In genomic region chr4:4385729-4386295, GRCh38 we compare ENCODE assay signal across 9 cellular contexts. TPM values are rescaled to one million over a fixed set of nuclear protein-coding genes. Genes with fewer than 3 reads are reported as not detected.
A peak's percentile ranks its signal among the peaks of the same experiment; 100 is the strongest.
DNase-seq lines count a peak whose midpoint lies in the region; ATAC-seq and TF ChIP-seq lines count a peak whose summit lies in the region.
"Had no signal": no experiment of that assay in that cellular context is flagged by ENCODE, and none has a peak within 500 bp of the region (broad histone marks: within the 10 kb centered on the region; RNA-seq: fewer than 3 reads in every experiment).

No MANE protein-coding gene starts in this region.

- peak overlapping the region; percentile 100 for H3K4me2 ChIP-seq in BLaER1

- H3K27me3 ChIP-seq in BLaER1 (peaks cover 84% of the 10 kb centered on the region), HUES6 (ENCODE audit: control insufficient read depth, insufficient read depth, low read length) (peaks cover 79% of the 10 kb centered on the region)
- H3K27me3 ChIP-seq: body of pancreas had no signal

- peaks cover 29% of the 10 kb centered on the region for H3K4me1 ChIP-seq in BLaER1
- peaks cover 18% of the 10 kb centered on the region for H3K4me1 ChIP-seq in HUES6 (ENCODE audit: control insufficient read depth, insufficient read depth, low read length)

- no peaks in the 10 kb centered on the region for H3K36me3 ChIP-seq in BLaER1
- H3K36me3 ChIP-seq in HUES6 (ENCODE audit: control insufficient read depth, insufficient read depth, low read length), result no peaks in the 10 kb centered on the region

- peaks cover 66% of the 10 kb centered on the region for H3K27me3 Mint-ChIP-seq in chondrocyte (ENCODE audit: low read depth)
- H3K27me3 Mint-ChIP-seq in nephron (ENCODE audit: low read depth), result peaks cover 88% of the 10 kb centered on the region

- H3K9me3 Mint-ChIP-seq in chondrocyte (ENCODE audit: low read depth) (no peaks in the 10 kb centered on the region), nephron (no peaks in the 10 kb centered on the region)

- H3K36me3 Mint-ChIP-seq in chondrocyte (ENCODE audit: low read depth) (peaks cover 2% of the 10 kb centered on the region), nephron (ENCODE audit: low read depth) (no peaks in the 10 kb centered on the region)

- H3K9ac ChIP-seq in BLaER1 (no peak overlapping the region), HUES6 (ENCODE audit: low read length) (no peak overlapping the region)

- H3K4me1 Mint-ChIP-seq in chondrocyte (ENCODE audit: low read depth) (peaks cover 11% of the 10 kb centered on the region), nephron (peaks cover 6% of the 10 kb centered on the region)

- no peak for DNase-seq in chondrocyte (ENCODE audit: low spot score)
- DNase-seq in SKM-1 treated with dmso at 0.1 percent for 144 hours (lab: John Stamatoyannopoulos, UW; ENCODE audit: unreplicated experiment), result no peak
- DNase-seq in stimulated activated CD4-positive, alpha-beta T cell treated with anti-CD3 and anti-CD28 coated beads, Interleukin-4, amount 100 ng/mL, for 1 hour, result no peak
- DNase-seq in activated CD4-positive, CD25-positive, alpha-beta regulatory T cell treated with anti-CD3 and anti-CD28 coated beads, Interleukin-2, amount 50 U/mL, for 72 hours, result no peak
- DNase-seq: body of pancreas had no signal

- H4K20me1 ChIP-seq in BLaER1, result peaks cover 28% of the 10 kb centered on the region

- H3K27ac Mint-ChIP-seq in chondrocyte (ENCODE audit: unreplicated experiment) (no peak overlapping the region), nephron (no peak overlapping the region)

- H3K4me3 Mint-ChIP-seq in chondrocyte (ENCODE audit: unreplicated experiment), result peak overlapping the region; percentile 66
- peak overlapping the region; percentile 78 to 83 (median 81) for H3K4me3 Mint-ChIP-seq in nephron

- H3K27ac ChIP-seq in BLaER1, result no peak overlapping the region
- H3K27ac ChIP-seq in HUES6 (ENCODE audit: low read depth, low read length), result no peak overlapping the region
- H3K27ac ChIP-seq: body of pancreas had no signal

- no peak for ATAC-seq in HG03135 (IDR thresholded peaks at IDR 0.05; ENCODE audit: unreplicated experiment)
- ATAC-seq: body of pancreas had no signal

- TF ChIP-seq CTCF in chondrocyte (IDR thresholded peaks at IDR 0.05), result no peak
- TF ChIP-seq CTCF in nephron (IDR thresholded peaks at IDR 0.05; ENCODE audit: unreplicated experiment in 3 of 3), result no peak

- H3K4me3 ChIP-seq in BLaER1, result peak overlapping the region; percentile 76
- H3K4me3 ChIP-seq in HUES6 (ENCODE audit: low read depth, low read length), result peak overlapping the region; percentile 73
- H3K4me3 ChIP-seq: body of pancreas had no signal

- no peaks in the 10 kb centered on the region for H3K9me3 ChIP-seq in BLaER1
- no peaks in the 10 kb centered on the region for H3K9me3 ChIP-seq in HUES6 (ENCODE audit: control insufficient read depth, insufficient read depth, low read depth, low read length)
- H3K9me3 ChIP-seq: body of pancreas had no signal

RNA-seq across cellular contexts. Expression of gene NSG1, which starts 1.1 kb away (rescaled TPM):
- 0.42 TPM in 1 of 3 replicates, not detected in the others for total RNA-seq in chondrocyte
